ENCODE assay signal across 8 cellular contexts in the genomic region with DNA sequence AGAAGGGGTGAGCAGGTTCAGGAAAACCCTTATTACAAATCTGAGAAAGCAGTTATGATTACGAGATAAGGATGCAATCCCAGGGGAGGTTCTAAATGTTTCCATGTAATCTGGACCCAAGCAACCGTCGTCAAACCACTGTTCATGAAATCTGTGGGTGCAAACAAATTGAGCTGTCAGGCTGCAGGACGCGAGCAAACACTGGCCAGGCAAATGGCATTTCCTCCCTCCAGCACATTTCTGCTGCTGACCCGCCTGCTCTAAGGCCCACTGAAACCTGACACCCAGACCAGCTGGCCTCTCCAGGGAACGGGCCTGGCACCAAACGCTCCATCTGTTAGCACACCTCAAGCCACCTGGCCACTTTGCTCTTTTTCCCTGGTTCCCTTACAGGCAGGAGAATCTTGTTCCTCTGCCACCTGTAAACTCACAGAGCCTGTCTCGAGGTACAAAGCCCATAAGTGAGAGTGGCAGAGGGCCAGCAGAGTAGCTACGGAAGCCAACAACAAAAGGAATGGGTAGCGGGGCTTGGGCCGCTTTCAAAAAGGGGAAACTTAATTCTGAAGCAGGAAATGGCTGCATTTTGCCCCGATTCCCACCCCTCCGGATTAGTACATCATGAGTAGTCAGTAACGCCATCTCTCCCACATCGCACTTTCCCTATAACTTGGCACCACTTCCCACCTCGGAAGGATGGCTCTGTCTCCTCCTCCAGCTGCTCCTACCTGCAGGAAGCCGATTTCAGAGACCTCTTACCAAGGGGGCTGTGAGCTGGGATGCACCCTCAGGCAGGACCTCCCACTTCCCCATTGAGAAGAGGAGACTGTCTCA. TPM values are rescaled to one million over a fixed set of nuclear protein-coding genes. Genes with fewer than 3 reads are reported as not detected.
DNase-seq lines count a peak whose midpoint lies in the region; ATAC-seq and TF ChIP-seq lines count a peak whose summit lies in the region.

No MANE protein-coding gene starts in this region.

- H3K27ac Mint-ChIP-seq in activated CD8-positive, alpha-beta T cell treated with anti-CD3 and anti-CD28 coated beads for 36 hours: no peak overlapping the region

- CTCF ChIA-PET in activated CD8-positive, alpha-beta T cell treated with anti-CD3 and anti-CD28 coated beads for 36 hours (lab: Charles Lee): interaction anchor here (0.8 kb wide), 1 partner anchor 13 kb away, joined by 3 read pairs; no protein-coding TSS in a partner anchor

- H3K27me3 Mint-ChIP-seq in activated CD8-positive, alpha-beta T cell treated with anti-CD3 and anti-CD28 coated beads for 36 hours: peaks cover 28% of the 10 kb centered on the region

- peak; percentile 53 for DNase-seq in activated CD8-positive, alpha-beta memory T cell treated with anti-CD3 and anti-CD28 coated beads for 24 hours
- DNase-seq in activated CD8-positive, alpha-beta memory T cell treated with anti-CD3 and anti-CD28 coated beads, Interleukin-2, amount 50 U/mL, for 4 hours: no peak
- DNase-seq in NCI-H69 (lab: John Stamatoyannopoulos, UW): peak; percentile 97
- peak; percentile 75 for DNase-seq in ecto neural progenitor cell (ENCODE audit: low spot score)
- DNase-seq in mucosa of gallbladder (ENCODE audit: low spot score): peak; percentile 56
- no peak for DNase-seq in OCI-M1 (lab: John Stamatoyannopoulos, UW)
- DNase-seq in GM19240 (ENCODE audit: insufficient read length, low spot score): no peak
- DNase-seq in activated CD8-positive, alpha-beta T cell treated with anti-CD3 and anti-CD28 coated beads for 36 hours: no peak

- intact Hi-C loops in activated CD8-positive, alpha-beta T cell treated with anti-CD3 and anti-CD28 coated beads for 36 hours (cut with micrococcal nuclease): no loop called here

- POLR2A ChIA-PET in activated CD8-positive, alpha-beta T cell treated with anti-CD3 and anti-CD28 coated beads for 36 hours (lab: Charles Lee): no interaction called here

- H3K4me3 Mint-ChIP-seq in activated CD8-positive, alpha-beta T cell treated with anti-CD3 and anti-CD28 coated beads for 36 hours: no peak overlapping the region

- H3K4me1 Mint-ChIP-seq in activated CD8-positive, alpha-beta T cell treated with anti-CD3 and anti-CD28 coated beads for 36 hours (ENCODE audit: low read depth): peaks cover 45% of the 10 kb centered on the region

- TF ChIP-seq CTCF in activated CD8-positive, alpha-beta T cell treated with anti-CD3 and anti-CD28 coated beads for 36 hours (IDR thresholded peaks at IDR 0.05): no peak

- ATAC-seq in activated CD8-positive, alpha-beta T cell treated with anti-CD3 and anti-CD28 coated beads for 36 hours: no peak

- H3K9me3 Mint-ChIP-seq in activated CD8-positive, alpha-beta T cell treated with anti-CD3 and anti-CD28 coated beads for 36 hours: no peaks in the 10 kb centered on the region

- H3K36me3 Mint-ChIP-seq in activated CD8-positive, alpha-beta T cell treated with anti-CD3 and anti-CD28 coated beads for 36 hours (ENCODE audit: low read depth): no peaks in the 10 kb centered on the region

RNA-seq across cellular contexts. Expression of a gene that starts 26.4 kb away (rescaled TPM):
- 18.4 TPM for total RNA-seq in mucosa of gallbladder
- under 1 TPM; 0.09 to 0.38 TPM for total RNA-seq in activated CD8-positive, alpha-beta T cell treated with anti-CD3 and anti-CD28 coated beads for 36 hours

Comparison
In these comparisons a context has a peak if more than half of its experiments do, and no peak if none do; other contexts are left out.
1. DNase-seq: peak in activated CD8-positive, alpha-beta memory T cell treated with anti-CD3 and anti-CD28 coated beads for 24 hours (single experiment), NCI-H69 (single experiment), ecto neural progenitor cell (single experiment) and mucosa of gallbladder (single experiment); none in activated CD8-positive, alpha-beta memory T cell treated with anti-CD3 and anti-CD28 coated beads, Interleukin-2, amount 50 U/mL, for 4 hours (single experiment), OCI-M1 (single experiment), GM19240 (single experiment) and activated CD8-positive, alpha-beta T cell treated with anti-CD3 and anti-CD28 coated beads for 36 hours (single experiment).
2. RNA of a gene that starts 26.4 kb away (total RNA-seq): 18.4 TPM in mucosa of gallbladder (single experiment); 0.09 to 0.38 TPM in activated CD8-positive, alpha-beta T cell treated with anti-CD3 and anti-CD28 coated beads for 36 hours; every median in the first group is over 10 times any median in the second.